ENCODE assay signal across 12 cellular contexts in genomic region chr7:138934861-138935260, GRCh38. TPM values are rescaled to one million over a fixed set of nuclear protein-coding genes. Genes with fewer than 3 reads are reported as not detected.
DNase-seq lines count a peak whose midpoint lies in the region; FAIRE-seq and TF ChIP-seq lines count a peak whose summit lies in the region.
"Had no signal": no experiment of that assay in that cellular context is flagged by ENCODE, and none has a peak within 500 bp of the region (broad histone marks: within the 10 kb centered on the region; RNA-seq: fewer than 3 reads in every experiment).

No MANE protein-coding gene starts in this region.

- no peak for FAIRE-seq in HTR-8/SVneo (lab: Jason Lieb, UNC)

- peaks cover 0 to 2% (median 1%) of the 10 kb centered on the region in 3 donors for H3K27me3 Mint-ChIP-seq in CD14-positive monocyte (ENCODE audit: low read depth in 3 of 3)

- POLR2A ChIA-PET in AG04450 (lab: Yijun Ruan, JAX), result interaction anchor here (1.1 kb wide), 1 partner anchor 43 kb away, joined by 3 read pairs; no protein-coding TSS in a partner anchor

- H3K27ac ChIP-seq in AG04450 (ENCODE audit: low read depth, low read length) (peak overlapping the region; percentile 21), brain microvascular endothelial cell (peak overlapping the region; percentile 79)

- TF ChIP-seq CTCF in AG04450 (IDR thresholded peaks at IDR 0.05; ENCODE audit: low read depth, low read length) (no peak), brain microvascular endothelial cell (IDR thresholded peaks at IDR 0.05; ENCODE audit: low read depth, low read length, missing control alignments) (no peak), CD14-positive monocyte (IDR thresholded peaks at IDR 0.05) (no peak)

- H3K4me3 ChIP-seq in AG04450 (ENCODE audit: low read depth, low read length) (no peak overlapping the region), brain microvascular endothelial cell (ENCODE audit: low read depth, low read length) (no peak overlapping the region)

- no peak overlapping the region for H3K27ac Mint-ChIP-seq in CD14-positive monocyte
- H3K27ac Mint-ChIP-seq: activated naive CD8-positive, alpha-beta T cell treated with anti-CD3 and anti-CD28 coated beads for 36 hours had no signal

- no peaks in the 10 kb centered on the region for H3K27me3 ChIP-seq in AG04450 (ENCODE audit: control insufficient read depth, insufficient read depth, low read length)
- no peaks in the 10 kb centered on the region for H3K27me3 ChIP-seq in brain microvascular endothelial cell (replicated peaks)

- in situ Hi-C loops in brain microvascular endothelial cell (cut with HindIII; ENCODE audit: low pct_ligation_motif_present, low sequenced_read_pairs), result no loop called here

- H3K36me3 ChIP-seq in brain microvascular endothelial cell (replicated peaks), result no peaks in the 10 kb centered on the region

- peaks cover 0 to 3% (median 0%) of the 10 kb centered on the region in 7 donors for H3K9me3 Mint-ChIP-seq in CD14-positive monocyte
- H3K9me3 Mint-ChIP-seq: activated naive CD8-positive, alpha-beta T cell treated with anti-CD3 and anti-CD28 coated beads for 36 hours; CD8-positive, alpha-beta memory T cell had no signal

- no peaks in the 10 kb centered on the region for H3K36me3 Mint-ChIP-seq in CD14-positive monocyte
- H3K36me3 Mint-ChIP-seq: activated naive CD8-positive, alpha-beta T cell treated with anti-CD3 and anti-CD28 coated beads for 36 hours; CD8-positive, alpha-beta memory T cell had no signal

- intact Hi-C loops in CD14-positive monocyte (cut with micrococcal nuclease), result no loop called here

- H3K9me3 ChIP-seq in AG04450 (ENCODE audit: control insufficient read depth, insufficient read depth, low read length), result no peaks in the 10 kb centered on the region

- DNase-seq in AG04450 (ENCODE audit: low read depth, low spot score) (no peak), HTR-8/SVneo (ENCODE audit: insufficient read length, low spot score) (peak; percentile 19), brain microvascular endothelial cell (peak; percentile 49), left kidney (ENCODE audit: low read depth, low spot score) (peak; percentile 50), SIG-M5 (lab: John Stamatoyannopoulos, UW) (no peak), NCI-H1105 (lab: John Stamatoyannopoulos, UW) (no peak), hypothalamus (lab: John Stamatoyannopoulos, UW) (no peak), CD14-positive monocyte (ENCODE audit: low spot score) (no peak)
- DNase-seq: activated CD4-positive, alpha-beta T cell treated with anti-CD3 and anti-CD28 coated beads for 48 hours; activated naive CD8-positive, alpha-beta T cell treated with anti-CD3 and anti-CD28 coated beads for 36 hours; CD8-positive, alpha-beta memory T cell; stimulated activated CD4-positive, alpha-beta T cell treated with anti-CD3 and anti-CD28 coated beads, Interleukin-1b, Interleukin-23, amount 100 ng/mL, for 48 hours had no signal

- H3K4me3 Mint-ChIP-seq in CD14-positive monocyte, result no peak overlapping the region
- H3K4me3 Mint-ChIP-seq: activated naive CD8-positive, alpha-beta T cell treated with anti-CD3 and anti-CD28 coated beads for 36 hours; CD8-positive, alpha-beta memory T cell had no signal

- no peaks in the 10 kb centered on the region for H3K4me1 Mint-ChIP-seq in CD14-positive monocyte
- H3K4me1 Mint-ChIP-seq: activated naive CD8-positive, alpha-beta T cell treated with anti-CD3 and anti-CD28 coated beads for 36 hours; CD8-positive, alpha-beta memory T cell had no signal

- CTCF ChIA-PET in AG04450 (lab: Charles Lee), result interaction anchor here (0.6 to 1.5 kb wide), 5 partner anchors 12 to 140 kb away, joined by 3 to 6 read pairs (median 4); no protein-coding TSS in a partner anchor

RNA-seq across cellular contexts. Expression of gene KIAA1549, which starts 46.3 kb away (rescaled TPM):
- polyA plus RNA-seq in AG04450 (2011; rRNA removed) (2.9 and 4.4 TPM in 2 replicates), CD14-positive monocyte (under 1 TPM in 1 of 2 donors, not detected in 1; 0.03 TPM)
- polyA minus RNA-seq in AG04450 (2011; rRNA and poly(A)+ RNA removed), result 7.0 and 8.2 TPM in 2 replicates
- polyA plus RNA-seq: CD8-positive, alpha-beta memory T cell had no signal

Comparison
In these comparisons a context has a peak if more than half of its experiments do, and no peak if none do; other contexts are left out.
1. DNase-seq: peak in HTR-8/SVneo (single experiment), brain microvascular endothelial cell (single experiment) and left kidney (single experiment); none in AG04450 (single experiment), SIG-M5 (single experiment), NCI-H1105 (single experiment), hypothalamus (0 of 51) and CD14-positive monocyte (single experiment).